Comparison of ENCODE assay signal across 10 cellular contexts in the genomic region with DNA sequence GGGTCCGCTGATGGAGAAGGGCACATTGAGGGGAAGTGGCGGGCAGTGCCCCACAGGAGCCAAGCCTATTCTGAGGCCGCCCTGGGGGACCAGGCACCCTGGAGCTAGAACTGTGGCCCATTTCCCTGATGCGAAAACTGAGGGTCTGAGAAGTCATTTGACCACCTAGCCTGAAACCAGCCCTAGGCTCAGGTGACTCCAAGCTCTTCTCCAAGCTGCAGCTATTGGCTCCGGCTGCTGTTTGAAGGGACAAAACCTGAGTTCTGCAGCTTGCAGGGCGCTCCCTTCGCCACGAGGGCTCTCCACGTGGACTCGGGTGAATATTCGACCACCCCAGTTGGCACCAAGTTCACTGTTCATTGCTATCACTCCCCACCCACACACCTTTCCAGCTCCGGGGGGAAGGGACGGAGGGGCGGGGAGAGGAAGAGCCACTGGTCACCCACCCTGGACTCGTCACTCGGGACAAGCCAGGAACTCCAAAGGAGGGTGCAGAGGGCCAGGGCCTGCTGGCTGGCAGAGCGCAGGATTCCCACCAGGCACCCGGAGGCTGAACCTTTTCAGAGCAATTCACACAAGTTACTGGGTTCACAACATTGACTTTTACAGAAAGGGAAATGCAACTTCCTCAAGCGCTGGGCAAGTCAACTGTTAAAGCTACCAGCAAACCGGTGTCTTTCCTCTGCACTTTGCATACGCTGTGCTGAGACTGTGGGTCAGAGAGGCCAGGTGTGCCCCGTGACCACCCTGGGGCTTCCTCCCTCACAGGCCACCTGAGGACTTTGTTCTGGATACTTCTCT. TPM values are rescaled to one million over a fixed set of nuclear protein-coding genes. Genes with fewer than 3 reads are reported as not detected.
DNase-seq lines count a peak whose midpoint lies in the region; ATAC-seq lines count a peak whose summit lies in the region.
"Had no signal": no experiment of that assay in that cellular context is flagged by ENCODE, and none has a peak within 500 bp of the region (broad histone marks: within the 10 kb centered on the region; RNA-seq: fewer than 3 reads in every experiment).

No MANE protein-coding gene starts in this region.

- peak overlapping the region; percentile 78 to 96 for H3K27ac Mint-ChIP-seq in activated naive CD4-positive, alpha-beta T cell treated with anti-CD3 and anti-CD28 coated beads, Interleukin-2, amount 50 U/mL, for 72 hours

- H3K9me3 ChIP-seq in Karpas-422 (ENCODE audit: low read length) (no peaks in the 10 kb centered on the region), thymus (ENCODE audit: control insufficient read depth) (no peaks in the 10 kb centered on the region)
- H3K9me3 ChIP-seq: HAP-1 had no signal

- no peak for ATAC-seq in activated T-cell treated with anti-CD3 and anti-CD28 coated beads, Interleukin-2, amount 50 U/mL, for 4 hours
- no peak for ATAC-seq in activated naive CD4-positive, alpha-beta T cell treated with anti-CD3 and anti-CD28 coated beads, Interleukin-2, amount 50 U/mL, for 72 hours
- ATAC-seq in HG02970 (IDR thresholded peaks at IDR 0.05; ENCODE audit: low FRiP score, unreplicated experiment): no peak
- ATAC-seq in HG02840 (IDR thresholded peaks at IDR 0.05; ENCODE audit: low FRiP score, unreplicated experiment): no peak

- peaks cover 37% of the 10 kb centered on the region for H3K4me1 Mint-ChIP-seq in activated T-cell treated with anti-CD3 and anti-CD28 coated beads, Interleukin-2, amount 50 U/mL, for 4 hours (ENCODE audit: low read depth)

- no peaks in the 10 kb centered on the region for H3K9me3 Mint-ChIP-seq in activated T-cell treated with anti-CD3 and anti-CD28 coated beads, Interleukin-2, amount 50 U/mL, for 4 hours
- H3K9me3 Mint-ChIP-seq in activated naive CD4-positive, alpha-beta T cell treated with anti-CD3 and anti-CD28 coated beads, Interleukin-2, amount 50 U/mL, for 72 hours: no peaks in the 10 kb centered on the region

- H3K4me1 ChIP-seq in Karpas-422 (ENCODE audit: low read length) (peaks cover 93% of the 10 kb centered on the region), thymus (ENCODE audit: control insufficient read depth, insufficient read depth, low read length) (peaks cover 26% of the 10 kb centered on the region)
- H3K4me1 ChIP-seq: HAP-1 had no signal

- H3K4me3 ChIP-seq in Karpas-422 (ENCODE audit: low read length) (peak overlapping the region; percentile 95), thymus (ENCODE audit: low read length) (no peak overlapping the region)

- H3K4me2 ChIP-seq in Karpas-422 (ENCODE audit: low read depth, low read length, poor library complexity, severe bottlenecking): peak overlapping the region; percentile 91

- peaks cover 17% of the 10 kb centered on the region for H3K36me3 Mint-ChIP-seq in activated T-cell treated with anti-CD3 and anti-CD28 coated beads, Interleukin-2, amount 50 U/mL, for 4 hours (ENCODE audit: insufficient read depth)
- peaks cover 35% of the 10 kb centered on the region in 2 donors for H3K36me3 Mint-ChIP-seq in activated naive CD4-positive, alpha-beta T cell treated with anti-CD3 and anti-CD28 coated beads, Interleukin-2, amount 50 U/mL, for 72 hours

- H3K4me3 Mint-ChIP-seq in activated T-cell treated with anti-CD3 and anti-CD28 coated beads, Interleukin-2, amount 50 U/mL, for 4 hours: peak overlapping the region; percentile 98

- in situ Hi-C loops in KBM-7 (cut with MboI; ENCODE audit: low pct_unique_long_range_greater_than_20kb, low sequenced_read_pairs): no loop called here

- DNase-seq in activated T-cell treated with anti-CD3 and anti-CD28 coated beads, Interleukin-2, amount 50 U/mL, for 4 hours: no peak
- DNase-seq in activated T-cell treated with anti-CD3 and anti-CD28 coated beads for 4 hours: no peak
- DNase-seq in Karpas-422: peak; percentile 94
- DNase-seq in activated naive CD4-positive, alpha-beta T cell treated with anti-CD3 and anti-CD28 coated beads, Interleukin-2, amount 50 U/mL, for 72 hours (ENCODE audit: low spot score in 2 of 2): peak in 1 of 2 donors; percentile 54
- DNase-seq in KBM-7: no peak
- DNase-seq: NCI-H2081 treated with DMSO at 0.1 percent for 48 hours had no signal

- H3K79me2 ChIP-seq in Karpas-422 (ENCODE audit: low read length): peaks cover 18% of the 10 kb centered on the region; the same call in 1 of the 2 replicates

- no peak overlapping the region for H2AFZ ChIP-seq in Karpas-422 (ENCODE audit: low read length)

- no peaks in the 10 kb centered on the region; the same call in 1 of the 2 replicates for H4K20me1 ChIP-seq in Karpas-422 (ENCODE audit: insufficient read depth, low read depth, low read length)

- H3K9me2 ChIP-seq in Karpas-422 (replicated peaks; ENCODE audit: insufficient read depth, low read length): no peaks in the 10 kb centered on the region

- H3K27me3 ChIP-seq in Karpas-422 (ENCODE audit: low read length): no peaks in the 10 kb centered on the region
- H3K27me3 ChIP-seq in thymus (ENCODE audit: control insufficient read depth, insufficient read depth): no peaks in the 10 kb centered on the region

- WGBS in thymus: 38% methylated on average over 22 of the region's 22 CpGs

- H3K27ac ChIP-seq in Karpas-422 (ENCODE audit: low read length) (peak overlapping the region; percentile 97), thymus (ENCODE audit: low read depth) (peak overlapping the region; percentile 83)

- H3K9ac ChIP-seq in Karpas-422 (ENCODE audit: low read length): peak overlapping the region; percentile 95

- no peaks in the 10 kb centered on the region for H3K27me3 Mint-ChIP-seq in activated T-cell treated with anti-CD3 and anti-CD28 coated beads, Interleukin-2, amount 50 U/mL, for 4 hours (ENCODE audit: low read depth)

- H3K36me3 ChIP-seq in Karpas-422 (ENCODE audit: insufficient read depth, low read length) (peaks cover 17% of the 10 kb centered on the region), thymus (ENCODE audit: control insufficient read depth, insufficient read depth) (peaks cover 19% of the 10 kb centered on the region)
- H3K36me3 ChIP-seq: HAP-1 had no signal

RNA-seq across cellular contexts. Expression of gene RAC2, which starts 1.1 kb away (rescaled TPM):
- total RNA-seq in activated T-cell treated with anti-CD3 and anti-CD28 coated beads, Interleukin-2, amount 50 U/mL, for 4 hours: 100 to 1,000 TPM; 388 to 432 (median 395) TPM
- total RNA-seq in Karpas-422 (2014; rRNA removed; shearing (Covaris generic); ENCODE audit: low replicate concordance): 251 and 294 TPM in 2 replicates
- 100 to 1,000 TPM; 655 to 769 TPM for total RNA-seq in activated naive CD4-positive, alpha-beta T cell treated with anti-CD3 and anti-CD28 coated beads, Interleukin-2, amount 50 U/mL, for 72 hours
- 206 TPM for polyA plus RNA-seq in thymus

RNA-seq across cellular contexts. Expression of gene SSTR3, which starts 32.8 kb away (rescaled TPM):
- total RNA-seq in activated T-cell treated with anti-CD3 and anti-CD28 coated beads, Interleukin-2, amount 50 U/mL, for 4 hours: 1 to 10 TPM; 1.7 to 2.3 (median 1.9) TPM
- not detected in 2 replicates for total RNA-seq in Karpas-422 (2014; rRNA removed; shearing (Covaris generic); ENCODE audit: low replicate concordance)
- 10 to 100 TPM in 1 of 2 donors, 1 to 10 TPM in 1; 5.2 to 28.1 TPM for total RNA-seq in activated naive CD4-positive, alpha-beta T cell treated with anti-CD3 and anti-CD28 coated beads, Interleukin-2, amount 50 U/mL, for 72 hours
- 3.9 TPM for polyA plus RNA-seq in thymus

RNA-seq across cellular contexts. Expression of gene CYTH4, which starts 37.2 kb away (rescaled TPM):
- 10 to 100 TPM in 1 of 3 donors, 1 to 10 TPM in 2; 9.0 to 10.9 (median 9.7) TPM for total RNA-seq in activated T-cell treated with anti-CD3 and anti-CD28 coated beads, Interleukin-2, amount 50 U/mL, for 4 hours
- total RNA-seq in Karpas-422 (2014; rRNA removed; shearing (Covaris generic); ENCODE audit: low replicate concordance): 11.1 and 12.6 TPM in 2 replicates
- total RNA-seq in activated naive CD4-positive, alpha-beta T cell treated with anti-CD3 and anti-CD28 coated beads, Interleukin-2, amount 50 U/mL, for 72 hours: 10 to 100 TPM; 60.7 to 69.7 TPM
- polyA plus RNA-seq in thymus: 54.6 TPM

RNA-seq across cellular contexts. Expression of gene C1QTNF6, which starts 57.1 kb away (rescaled TPM):
- 1 to 10 TPM in 2 of 3 donors, under 1 TPM in 1; 0.96 to 2.4 (median 1.2) TPM for total RNA-seq in activated T-cell treated with anti-CD3 and anti-CD28 coated beads, Interleukin-2, amount 50 U/mL, for 4 hours
- total RNA-seq in Karpas-422 (2014; rRNA removed; shearing (Covaris generic); ENCODE audit: low replicate concordance): 1.7 and 2.7 TPM in 2 replicates
- total RNA-seq in activated naive CD4-positive, alpha-beta T cell treated with anti-CD3 and anti-CD28 coated beads, Interleukin-2, amount 50 U/mL, for 72 hours: 10 to 100 TPM; 13.8 to 14.5 TPM
- polyA plus RNA-seq in thymus: 23.2 TPM
